In genomic region chr11:29005401-29005980, GRCh38 we compare ENCODE assay signal across 1 cellular context.
TF ChIP-seq lines count a peak whose summit lies in the region.

No MANE protein-coding gene starts in this region.

TF ChIP-seq in GM23338, 12 proteins besides CTCF, POLR2A, EP300 and RAD21 (continued from another document):
- TF ChIP-seq ETS1 (IDR thresholded peaks at IDR 0.05) = no peak
- TF ChIP-seq STAT1 (IDR thresholded peaks at IDR 0.05; ENCODE audit: unreplicated experiment) = no peak
- TF ChIP-seq EZH2 (IDR thresholded peaks at IDR 0.05; ENCODE audit: low read depth, unreplicated experiment) = no peak
- TF ChIP-seq CREB1 (CRISPR knock-in tag; IDR thresholded peaks at IDR 0.05; ENCODE audit: low read depth) = no peak
